ENCODE assay signal across 16 cellular contexts in genomic region chr7:29490094-29490607, GRCh38.
"Had no signal": no experiment of that assay in that cellular context is flagged by ENCODE, and none has a peak within 500 bp of the region (broad histone marks: within the 10 kb centered on the region; RNA-seq: fewer than 3 reads in every experiment).

No MANE protein-coding gene starts in this region.

- H3K36me3 ChIP-seq: breast epithelium had no signal

- ATAC-seq: activated CD8-positive, alpha-beta T cell treated with anti-CD3 and anti-CD28 coated beads for 36 hours; activated T-cell treated with anti-CD3 and anti-CD28 coated beads, Interleukin-2, amount 50 U/mL, for 4 hours; esophagus mucosa; left ventricle myocardium superior; WTC11 had no signal

- DNase-seq: activated CD4-positive, alpha-beta T cell treated with anti-CD3 and anti-CD28 coated beads for 4 hours; activated CD8-positive, alpha-beta T cell treated with anti-CD3 and anti-CD28 coated beads for 36 hours; activated effector memory CD4-positive, alpha-beta T cell treated with Interleukin-2 at 50 U/mL for 16 hours; activated naive CD4-positive, alpha-beta T cell treated with anti-CD3 and anti-CD28 coated beads, Interleukin-2, amount 50 U/mL, for 16 hours; activated T-cell treated with anti-CD3 and anti-CD28 coated beads, Interleukin-2, amount 50 U/mL, for 4 hours; glutamatergic neuron; kidney glomerular epithelial cell; left ventricle myocardium superior; nucleus accumbens; stimulated activated CD4-positive, alpha-beta T cell treated with anti-CD3 and anti-CD28 coated beads, Interleukin-15, amount 100 ng/mL, for 24 hours; stimulated activated CD4-positive, alpha-beta T cell treated with anti-CD3 and anti-CD28 coated beads, Interleukin-4, amount 100 ng/mL, for 1 hour; stimulated activated naive CD4-positive, alpha-beta T cell; SW 1271 had no signal

- H3K4me3 ChIP-seq: breast epithelium had no signal

- H3K27ac ChIP-seq: breast epithelium had no signal

- H3K27me3 ChIP-seq: breast epithelium had no signal

- H3K4me1 ChIP-seq: breast epithelium had no signal

- H3K9me3 ChIP-seq: breast epithelium had no signal
